In genomic region chr16:57266531-57267268, GRCh38 we compare ENCODE assay signal across 9 cellular contexts. TPM values are rescaled to one million over a fixed set of nuclear protein-coding genes. Genes with fewer than 3 reads are reported as not detected.
DNase-seq lines count a peak whose midpoint lies in the region; ATAC-seq, FAIRE-seq and TF ChIP-seq lines count a peak whose summit lies in the region.
"Had no signal": no experiment of that assay in that cellular context is flagged by ENCODE, and none has a peak within 500 bp of the region (broad histone marks: within the 10 kb centered on the region; RNA-seq: fewer than 3 reads in every experiment).

No MANE protein-coding gene starts in this region.

- FAIRE-seq in D721Med (lab: Jason Lieb, UNC), result no peak

- no peak overlapping the region for H3K4me3 ChIP-seq in H7 (ENCODE audit: insufficient read depth, low read depth, low read length)
- H3K4me3 ChIP-seq in dorsolateral prefrontal cortex, result peak overlapping the region in 31 of 59 donors; percentile 0 to 51 (median 27)
- H3K4me3 ChIP-seq: right lobe of liver had no signal

- no peak for TF ChIP-seq CTCF in dorsolateral prefrontal cortex (IDR thresholded peaks at IDR 0.05 in 54 of 56, conservative IDR thresholded peaks at IDR 0.05 in 2 of 56; ENCODE audit: low read depth in 1 of 56, partially characterized antibody in 56 of 56)
- TF ChIP-seq CTCF in omental fat pad (IDR thresholded peaks at IDR 0.05), result no peak
- no peak for TF ChIP-seq CTCF in D721Med (IDR thresholded peaks at IDR 0.05; ENCODE audit: insufficient read depth, missing control alignments)

- ATAC-seq in omental fat pad (ENCODE audit: low FRiP score) (peak; percentile 15), GM18867 (IDR thresholded peaks at IDR 0.05; ENCODE audit: unreplicated experiment) (no peak)

- intact Hi-C loops in dorsolateral prefrontal cortex (cut with DNase I), result no loop called here

- H3K27me3 ChIP-seq in H7 (ENCODE audit: control insufficient read depth, insufficient read depth, low read length), result no peaks in the 10 kb centered on the region
- no peaks in the 10 kb centered on the region for H3K27me3 ChIP-seq in dorsolateral prefrontal cortex
- H3K27me3 ChIP-seq: right lobe of liver had no signal

- peak; percentile 42 for DNase-seq in H7
- DNase-seq in UCSD-AML1 (lab: John Stamatoyannopoulos, UW; ENCODE audit: unreplicated experiment), result peak; percentile 26
- peak in 1 of 10 donors; percentile 35 for DNase-seq in dorsolateral prefrontal cortex
- DNase-seq in omental fat pad (ENCODE audit: low spot score), result no peak
- DNase-seq in NCI-H2196 treated with DMSO at 0.1 percent for 48 hours (lab: John Stamatoyannopoulos, UW; ENCODE audit: unreplicated experiment), result no peak
- DNase-seq in SIG-M5 (lab: John Stamatoyannopoulos, UW), result no peak
- no peak for DNase-seq in D721Med (ENCODE audit: insufficient read length, low spot score)

- H3K36me3 ChIP-seq in H7 (replicated peaks; ENCODE audit: control insufficient read depth, insufficient read depth, low read length), result no peaks in the 10 kb centered on the region
- H3K36me3 ChIP-seq: right lobe of liver had no signal

- H3K27ac ChIP-seq in dorsolateral prefrontal cortex, result peak overlapping the region; percentile 58 to 99 (median 95)
- H3K27ac ChIP-seq: right lobe of liver had no signal

RNA-seq across cellular contexts. Expression of gene PLLP, which starts 17.8 kb away (rescaled TPM):
- total RNA-seq in H7 (2014; rRNA removed; shearing (Covaris generic)), result 1.6 and 3.0 TPM in 2 replicates
- total RNA-seq in dorsolateral prefrontal cortex, result 100 to 1,000 TPM in 55 of 120 experiments, 10 to 100 TPM in 65; 20.8 to 459 (median 91.3) TPM
- total RNA-seq in omental fat pad, result 10 to 100 TPM in 3 of 4 donors, 1 to 10 TPM in 1; 9.0 to 49.1 (median 12.2) TPM

RNA-seq across cellular contexts. Expression of gene ARL2BP, which starts 21.6 kb away (rescaled TPM):
- 27.7 and 28.3 TPM in 2 replicates for total RNA-seq in H7 (2014; rRNA removed; shearing (Covaris generic))
- 10 to 100 TPM; 36.8 to 68.6 (median 51.1) TPM for total RNA-seq in dorsolateral prefrontal cortex
- 10 to 100 TPM; 48.8 to 67.3 (median 65.0) TPM for total RNA-seq in omental fat pad

Comparison
In these comparisons a context has a peak if more than half of its experiments do, and no peak if none do; other contexts are left out.
1. DNase-seq: peak in H7 (single experiment) and UCSD-AML1 (single experiment); none in omental fat pad (single experiment), NCI-H2196 treated with DMSO at 0.1 percent for 48 hours (single experiment), SIG-M5 (single experiment) and D721Med (single experiment).